ENCODE assay signal across 1 cellular context in genomic region chr17:60744355-60744958, GRCh38.
TF ChIP-seq lines count a peak whose summit lies in the region.

No MANE protein-coding gene starts in this region.

TF ChIP-seq in SK-N-SH treated with all-trans-retinoic acid at 6 μM for 48 hours, 23 proteins besides CTCF, POLR2A, EP300 and RAD21 (continued from another document):
- TF ChIP-seq ZC3H10 (CRISPR knock-in tag; IDR thresholded peaks at IDR 0.05): no peak
- no peak for TF ChIP-seq RARB (CRISPR knock-in tag; IDR thresholded peaks at IDR 0.05)
- TF ChIP-seq CREB5 (CRISPR knock-in tag; IDR thresholded peaks at IDR 0.05; ENCODE audit: low read depth): no peak
- TF ChIP-seq TOX (CRISPR knock-in tag; IDR thresholded peaks at IDR 0.05; ENCODE audit: borderline replicate concordance): no peak
